20 cellular contexts compared by ENCODE assay signal in genomic region chr20:51629399-51630058, GRCh38.
DNase-seq lines count a peak whose midpoint lies in the region; ATAC-seq, FAIRE-seq and TF ChIP-seq lines count a peak whose summit lies in the region.
"Had no signal": no experiment of that assay in that cellular context is flagged by ENCODE, and none has a peak within 500 bp of the region (broad histone marks: within the 10 kb centered on the region; RNA-seq: fewer than 3 reads in every experiment).

No MANE protein-coding gene starts in this region.

- FAIRE-seq in RCC 7860 (lab: Jason Lieb, UNC): no peak
- FAIRE-seq: GM18507, H54, urothelium cell line had no signal

- H3K4me3 Mint-ChIP-seq in stimulated activated naive B cell treated with anti-CD40 and anti-IgM and Interleukin-4, amounts not matched to agents 10 μg/mL and 1 μg/mL and 100 μg/mL, for 72 hours: no peak overlapping the region

- ATAC-seq in HG03159 (IDR thresholded peaks at IDR 0.05; ENCODE audit: unreplicated experiment): no peak
- ATAC-seq in stimulated activated naive B cell treated with anti-CD40 and anti-IgM and Interleukin-4, amounts not matched to agents 10 μg/mL and 1 μg/mL and 100 μg/mL, for 72 hours (replicated peaks): no peak
- ATAC-seq: Right ventricle myocardium inferior had no signal

- no peak overlapping the region for H3K4me3 ChIP-seq in BLaER1 treated with 17β-estradiol and CSF1 and Interleukin-3, amounts not matched to agents 10 nM and 100 nM
- H3K4me3 ChIP-seq in Loucy (ENCODE audit: low read length, poor library complexity, severe bottlenecking) (no peak overlapping the region), coronary artery (no peak overlapping the region), prostate gland (no peak overlapping the region)

- intact Hi-C loops in prostate gland (cut with DNase I): loop anchor here (10.0 kb wide), 2 partner anchors 525 to 645 kb away; no protein-coding TSS in a partner anchor

- H3K27me3 Mint-ChIP-seq in stimulated activated naive B cell treated with anti-CD40 and anti-IgM and Interleukin-4, amounts not matched to agents 10 μg/mL and 1 μg/mL and 100 μg/mL, for 72 hours: peaks cover 55 to 57% of the 10 kb centered on the region in 2 donors

- peak overlapping the region in 6 of 11 experiments; percentile 40 to 87 (median 78); a peak in 12 of 22 replicates for H3K27ac ChIP-seq in BLaER1 treated with 17β-estradiol and CSF1 and Interleukin-3, amounts not matched to agents 10 nM and 100 nM
- H3K27ac ChIP-seq in coronary artery (peak overlapping the region; percentile 74 to 85), prostate gland (peak overlapping the region; percentile 76 to 81)

- H3K27me3 ChIP-seq in BLaER1 treated with 17β-estradiol and CSF1 and Interleukin-3, amounts not matched to agents 10 nM and 100 nM: peaks cover 0 to 44% (median 0%) of the 10 kb centered on the region in 11 experiments; a peak in 4 of 22 replicates
- no peaks in the 10 kb centered on the region for H3K27me3 ChIP-seq in Loucy (ENCODE audit: insufficient read depth, low read length, poor library complexity, severe bottlenecking)
- no peaks in the 10 kb centered on the region for H3K27me3 ChIP-seq in prostate gland (replicated peaks; ENCODE audit: insufficient read depth)

- peak overlapping the region; percentile 65 to 97 (median 86) for H3K4me2 ChIP-seq in BLaER1 treated with 17β-estradiol and CSF1 and Interleukin-3, amounts not matched to agents 10 nM and 100 nM
- peak overlapping the region; percentile 88 for H3K4me2 ChIP-seq in Loucy (ENCODE audit: low read depth, low read length, poor library complexity, severe bottlenecking)

- no peak for TF ChIP-seq CTCF in Loucy (conservative IDR thresholded peaks at IDR 0.05; ENCODE audit: low read length)
- no peak for TF ChIP-seq CTCF in coronary artery (IDR thresholded peaks at IDR 0.05)
- no peak for TF ChIP-seq CTCF in prostate gland (IDR thresholded peaks at IDR 0.05)

- WGBS in prostate gland: 40% methylated on average over 3 of the region's 3 CpGs

- peaks cover 45% of the 10 kb centered on the region for H3K79me2 ChIP-seq in Loucy (ENCODE audit: insufficient read depth, low read length)

- H3K36me3 ChIP-seq in BLaER1 treated with 17β-estradiol and CSF1 and Interleukin-3, amounts not matched to agents 10 nM and 100 nM: no peaks in the 10 kb centered on the region
- H3K36me3 ChIP-seq in Loucy (ENCODE audit: insufficient read depth, low read length): peaks cover 64% of the 10 kb centered on the region
- H3K36me3 ChIP-seq in prostate gland: no peaks in the 10 kb centered on the region

- H3K9ac ChIP-seq in BLaER1 treated with 17β-estradiol and CSF1 and Interleukin-3, amounts not matched to agents 10 nM and 100 nM: no peak overlapping the region
- H3K9ac ChIP-seq in Loucy (ENCODE audit: low read depth, low read length, poor library complexity, severe bottlenecking): no peak overlapping the region

- no peaks in the 10 kb centered on the region for H3K36me3 Mint-ChIP-seq in stimulated activated naive B cell treated with anti-CD40 and anti-IgM and Interleukin-4, amounts not matched to agents 10 μg/mL and 1 μg/mL and 100 μg/mL, for 72 hours
- H3K36me3 Mint-ChIP-seq: naive thymus-derived CD4-positive, alpha-beta T cell had no signal

- H3K9me3 Mint-ChIP-seq in stimulated activated naive B cell treated with anti-CD40 and anti-IgM and Interleukin-4, amounts not matched to agents 10 μg/mL and 1 μg/mL and 100 μg/mL, for 72 hours: no peaks in the 10 kb centered on the region
- H3K9me3 Mint-ChIP-seq: naive thymus-derived CD4-positive, alpha-beta T cell had no signal

- peaks cover 10% of the 10 kb centered on the region for H3F3A ChIP-seq in Loucy (ENCODE audit: low read depth)

- TF ChIP-seq POLR2A in prostate gland (IDR thresholded peaks at IDR 0.05): no peak

- H4K20me1 ChIP-seq in BLaER1 treated with 17β-estradiol and CSF1 and Interleukin-3, amounts not matched to agents 10 nM and 100 nM: peaks cover 0 to 40% (median 0%) of the 10 kb centered on the region in 11 experiments; a peak in 3 of 22 replicates
- peaks cover 38% of the 10 kb centered on the region for H4K20me1 ChIP-seq in Loucy (ENCODE audit: insufficient read depth, low read length, poor library complexity, severe bottlenecking)

- DNase-seq in coronary artery (ENCODE audit: low spot score) (no peak), prostate gland (ENCODE audit: low spot score) (no peak), RCC 7860 (ENCODE audit: low spot score) (no peak)
- DNase-seq in stimulated activated naive B cell treated with anti-CD40 and anti-IgM and Interleukin-4, amounts not matched to agents 10 μg/mL and 1 μg/mL and 100 μg/mL, for 72 hours: no peak
- DNase-seq: activated effector memory CD4-positive, alpha-beta T cell treated with anti-CD3 and anti-CD28 coated beads, Interleukin-2, amount 50 U/mL, for 16 hours; amniotic stem cell; Caco-2; effector memory CD4-positive, alpha-beta T cell; islet precursor cell; naive thymus-derived CD4-positive, alpha-beta T cell; NCI-H187; NCI-H446; stimulated activated CD4-positive, alpha-beta T cell treated with anti-CD3 and anti-CD28 coated beads, Interleukin-12 subunit alpha, Interleukin-12 subunit beta, amount 100 ng/mL, for 4 hours had no signal

- H3K4me1 Mint-ChIP-seq in stimulated activated naive B cell treated with anti-CD40 and anti-IgM and Interleukin-4, amounts not matched to agents 10 μg/mL and 1 μg/mL and 100 μg/mL, for 72 hours: peaks cover 10 to 12% of the 10 kb centered on the region in 2 donors

- no peak overlapping the region for H2AFZ ChIP-seq in Loucy (ENCODE audit: low read length)

- H3K9me3 ChIP-seq in BLaER1 treated with 17β-estradiol and CSF1 and Interleukin-3, amounts not matched to agents 10 nM and 100 nM (replicated peaks in 1 of 11): peaks cover 0 to 6% (median 0%) of the 10 kb centered on the region in 11 experiments; a peak in 1 of 22 replicates
- H3K9me3 ChIP-seq in Loucy (ENCODE audit: insufficient read depth, low read depth, low read length) (no peaks in the 10 kb centered on the region), prostate gland (no peaks in the 10 kb centered on the region)
- H3K9me3 ChIP-seq: Caco-2 had no signal

- no peaks in the 10 kb centered on the region for H3K9me2 ChIP-seq in Loucy (replicated peaks; ENCODE audit: low read depth, low read length)

- H3K27ac Mint-ChIP-seq in stimulated activated naive B cell treated with anti-CD40 and anti-IgM and Interleukin-4, amounts not matched to agents 10 μg/mL and 1 μg/mL and 100 μg/mL, for 72 hours: no peak overlapping the region
- H3K27ac Mint-ChIP-seq: naive thymus-derived CD4-positive, alpha-beta T cell had no signal

- H3K4me1 ChIP-seq in BLaER1 treated with 17β-estradiol and CSF1 and Interleukin-3, amounts not matched to agents 10 nM and 100 nM: peaks cover 32 to 67% (median 57%) of the 10 kb centered on the region in 10 experiments
- peaks cover 36% of the 10 kb centered on the region for H3K4me1 ChIP-seq in Loucy (ENCODE audit: insufficient read depth, low read length, poor library complexity, severe bottlenecking)
- H3K4me1 ChIP-seq in prostate gland (replicated peaks): no peaks in the 10 kb centered on the region
